Comparison of ENCODE assay signal across 17 cellular contexts in genomic region chr11:47352556-47352955, GRCh38. TPM values are rescaled to one million over a fixed set of nuclear protein-coding genes. Genes with fewer than 3 reads are reported as not detected.
DNase-seq lines count a peak whose midpoint lies in the region; ATAC-seq and TF ChIP-seq lines count a peak whose summit lies in the region.
"Had no signal": no experiment of that assay in that cellular context is flagged by ENCODE, and none has a peak within 500 bp of the region (broad histone marks: within the 10 kb centered on the region; RNA-seq: fewer than 3 reads in every experiment).

Gene MYBPC3, minus strand, starts transcription at chr11:47352702. Its CDS starts 55 bp downstream, at chr11:47352647.

- no peaks in the 10 kb centered on the region for H3K4me1 Mint-ChIP-seq in stimulated activated naive B cell treated with anti-CD40 and anti-IgM and Interleukin-4, amounts not matched to agents 10 μg/mL and 1 μg/mL and 100 μg/mL, for 72 hours
- H3K4me1 Mint-ChIP-seq: CD4-positive, alpha-beta memory T cell had no signal

- H3K27me3 Mint-ChIP-seq in stimulated activated naive B cell treated with anti-CD40 and anti-IgM and Interleukin-4, amounts not matched to agents 10 μg/mL and 1 μg/mL and 100 μg/mL, for 72 hours, result no peaks in the 10 kb centered on the region
- H3K27me3 Mint-ChIP-seq: CD4-positive, alpha-beta memory T cell had no signal

- peak; percentile 26 for DNase-seq in SK-N-SH
- DNase-seq in cardiac muscle cell (ENCODE audit: low read depth in 1 of 2, low spot score in 1 of 2), result peak in 1 of 2 donors; percentile 87
- peak; percentile 41 to 77 (median 67) for DNase-seq in right cardiac atrium
- DNase-seq in stimulated activated naive B cell treated with anti-CD40 and anti-IgM and Interleukin-4, amounts not matched to agents 10 μg/mL and 1 μg/mL and 100 μg/mL, for 72 hours, result no peak
- no peak for DNase-seq in head of caudate nucleus
- DNase-seq in NCI-H774 (lab: John Stamatoyannopoulos, UW), result no peak
- no peak for DNase-seq in CD1c-positive myeloid dendritic cell (ENCODE audit: extremely low spot score)
- DNase-seq: AML-193; CD4-positive, alpha-beta memory T cell; GF-D8; NCI-H1092 treated with DMSO at 0.1 percent for 48 hours; NCI-H146; NCI-H2029 treated with DMSO at 0.1 percent for 48 hours; SHP77 treated with DMSO at 0.1 percent for 48 hours had no signal

- H3K27ac Mint-ChIP-seq in stimulated activated naive B cell treated with anti-CD40 and anti-IgM and Interleukin-4, amounts not matched to agents 10 μg/mL and 1 μg/mL and 100 μg/mL, for 72 hours, result peak within 1 kb of the TSS; percentile 38
- H3K27ac Mint-ChIP-seq: CD4-positive, alpha-beta memory T cell had no signal

- H4K20me1 ChIP-seq in SK-N-SH (ENCODE audit: insufficient read depth), result no peaks in the 10 kb centered on the region

- H3K9me3 Mint-ChIP-seq in stimulated activated naive B cell treated with anti-CD40 and anti-IgM and Interleukin-4, amounts not matched to agents 10 μg/mL and 1 μg/mL and 100 μg/mL, for 72 hours, result no peaks in the 10 kb centered on the region
- H3K9me3 Mint-ChIP-seq: CD4-positive, alpha-beta memory T cell had no signal

- TF ChIP-seq CTCF in SK-N-SH (IDR thresholded peaks at IDR 0.05) (no peak), cardiac muscle cell (IDR thresholded peaks at IDR 0.05; ENCODE audit: low read depth, low read length) (no peak)

- H2AFZ ChIP-seq in SK-N-SH (ENCODE audit: low read depth), result no peak within 1 kb of the TSS

- no peak for TF ChIP-seq RAD21 in SK-N-SH (IDR thresholded peaks at IDR 0.05; ENCODE audit: low read length)

- no peaks in the 10 kb centered on the region for H3K27me3 ChIP-seq in SK-N-SH (ENCODE audit: insufficient read depth)
- H3K27me3 ChIP-seq in cardiac muscle cell, result no peaks in the 10 kb centered on the region
- H3K27me3 ChIP-seq in right cardiac atrium (ENCODE audit: control insufficient read depth, insufficient read depth), result no peaks in the 10 kb centered on the region

- POLR2A ChIA-PET in SK-N-SH (lab: Yijun Ruan, JAX), result no interaction called here

- 81% methylated on average over 4 of the region's 5 CpGs for WGBS in SK-N-SH (ENCODE audit: low lambda C conversion rate)
- WGBS in right cardiac atrium, result 48% methylated on average over 5 of the region's 5 CpGs

- H3K27ac ChIP-seq in SK-N-SH (ENCODE audit: low read depth in 2 of 2, low read length in 1 of 2), result no peak within 1 kb of the TSS
- peak within 1 kb of the TSS; percentile 96 for H3K27ac ChIP-seq in cardiac muscle cell
- peak within 1 kb of the TSS; percentile 92 for H3K27ac ChIP-seq in right cardiac atrium (ENCODE audit: low read length)
- H3K27ac ChIP-seq: 22Rv1 had no signal

- H3K9me3 ChIP-seq in SK-N-SH (no peaks in the 10 kb centered on the region), cardiac muscle cell (ENCODE audit: low read depth) (no peaks in the 10 kb centered on the region), right cardiac atrium (ENCODE audit: control insufficient read depth, low read length) (no peaks in the 10 kb centered on the region)
- H3K9me3 ChIP-seq: HAP-1 had no signal

- H3K36me3 ChIP-seq in SK-N-SH (replicated peaks in 1 of 2; ENCODE audit: control insufficient read depth in 1 of 2, insufficient read depth in 2 of 2, low read length in 1 of 2), result no peaks in the 10 kb centered on the region
- peaks cover 10% of the 10 kb centered on the region for H3K36me3 ChIP-seq in cardiac muscle cell
- H3K36me3 ChIP-seq: HAP-1 had no signal

- H3K4me3 ChIP-seq in SK-N-SH (ENCODE audit: low read depth in 2 of 2, low read length in 1 of 2) (no peak within 1 kb of the TSS), cardiac muscle cell (peak within 1 kb of the TSS; percentile 30), right cardiac atrium (ENCODE audit: low read length) (peak within 1 kb of the TSS; percentile 37)
- H3K4me3 ChIP-seq: HAP-1 had no signal

- no peaks in the 10 kb centered on the region for H3K9me2 ChIP-seq in SK-N-SH

- CTCF ChIA-PET in SK-N-SH (lab: Yijun Ruan, JAX), result interaction anchor here (1.9 to 3.6 kb wide), 3 partner anchors 20 to 175 kb away, joined by 7 to 26 read pairs (median 9); partner anchors contain the start of gene MADD

- ATAC-seq in SK-N-SH treated with all-trans-retinoic acid at 6 μM for 48 hours (no peak), right cardiac atrium (peak; percentile 53 to 62)
- no peak for ATAC-seq in stimulated activated naive B cell treated with anti-CD40 and anti-IgM and Interleukin-4, amounts not matched to agents 10 μg/mL and 1 μg/mL and 100 μg/mL, for 72 hours (replicated peaks)

- TF ChIP-seq EP300 in SK-N-SH (IDR thresholded peaks at IDR 0.05; ENCODE audit: borderline replicate concordance in 1 of 2, low read depth in 1 of 2, low read length in 1 of 2), result no peak

- peaks cover 0 to 10% of the 10 kb centered on the region in 2 experiments; a peak in 1 of 4 replicates for H3K4me1 ChIP-seq in SK-N-SH (ENCODE audit: control insufficient read depth in 1 of 2, insufficient read depth in 2 of 2, low read depth in 1 of 2, low read length in 1 of 2)
- H3K4me1 ChIP-seq in cardiac muscle cell (ENCODE audit: low read depth), result peaks cover 53% of the 10 kb centered on the region
- no peaks in the 10 kb centered on the region for H3K4me1 ChIP-seq in right cardiac atrium (ENCODE audit: control insufficient read depth, insufficient read depth, low read length)
- H3K4me1 ChIP-seq: HAP-1 had no signal

- H3K9ac ChIP-seq in SK-N-SH, result no peak within 1 kb of the TSS

- intact Hi-C loops in right cardiac atrium (cut with DNase I) (loop anchor here in 3 of 4 donors (5.0 to 10.0 kb wide), 4 partner anchors 78 to 175 kb away; partner anchors contain the start of genes MADD (in 2 of the 3), ARFGAP2 (in 1 of the 3), NR1H3 (in 1 of the 3) and PACSIN3 (in 1 of the 3)), head of caudate nucleus (cut with DNase I) (no loop called here)

- H3K4me3 Mint-ChIP-seq in stimulated activated naive B cell treated with anti-CD40 and anti-IgM and Interleukin-4, amounts not matched to agents 10 μg/mL and 1 μg/mL and 100 μg/mL, for 72 hours, result no peak within 1 kb of the TSS
- H3K4me3 Mint-ChIP-seq: CD4-positive, alpha-beta memory T cell had no signal

- H3K79me2 ChIP-seq in SK-N-SH (ENCODE audit: insufficient read depth), result no peaks in the 10 kb centered on the region

- H3F3A ChIP-seq in SK-N-SH (replicated peaks; ENCODE audit: insufficient read depth), result peaks cover 5% of the 10 kb centered on the region

- peaks cover 7 to 12% of the 10 kb centered on the region in 2 donors for H3K36me3 Mint-ChIP-seq in stimulated activated naive B cell treated with anti-CD40 and anti-IgM and Interleukin-4, amounts not matched to agents 10 μg/mL and 1 μg/mL and 100 μg/mL, for 72 hours
- H3K36me3 Mint-ChIP-seq: CD4-positive, alpha-beta memory T cell had no signal

- H3K4me2 ChIP-seq in SK-N-SH, result no peak within 1 kb of the TSS

TF ChIP-seq in SK-N-SH, 30 proteins besides CTCF, POLR2A, EP300 and RAD21:
- TF ChIP-seq FOSL2 (IDR thresholded peaks at IDR 0.05; ENCODE audit: borderline replicate concordance, low read depth) (no peak), RXRA (IDR thresholded peaks at IDR 0.05; ENCODE audit: borderline replicate concordance, low read depth) (no peak), RFX5 (IDR thresholded peaks at IDR 0.05; ENCODE audit: low read length) (no peak), MXI1 (IDR thresholded peaks at IDR 0.05; ENCODE audit: low read depth, low read length) (no peak)

TF ChIP-seq in SK-N-SH treated with all-trans-retinoic acid at 6 μM for 48 hours, 23 proteins besides CTCF, POLR2A, EP300 and RAD21 (continues in another document):
- no peak for TF ChIP-seq TSHZ2 (CRISPR knock-in tag; IDR thresholded peaks at IDR 0.05)
- no peak for TF ChIP-seq ZNF565 (CRISPR knock-in tag; conservative IDR thresholded peaks at IDR 0.05; ENCODE audit: low read depth)
- no peak for TF ChIP-seq CSRNP3 (CRISPR knock-in tag; IDR thresholded peaks at IDR 0.05)
- no peak for TF ChIP-seq ARNTL (CRISPR knock-in tag; IDR thresholded peaks at IDR 0.05; ENCODE audit: borderline replicate concordance, low read depth)
- TF ChIP-seq ZFP3 (CRISPR knock-in tag; IDR thresholded peaks at IDR 0.05), result no peak

RNA-seq across cellular contexts. Expression of gene MYBPC3, which starts in this region (rescaled TPM):
- not detected in 2 replicates for polyA plus RNA-seq in SK-N-SH (2012; rRNA removed)
- polyA plus RNA-seq in SK-N-SH (2012; cell fraction: cytosol; rRNA removed), result not detected in 2 replicates
- polyA plus RNA-seq in SK-N-SH (2012; cell fraction: nucleus; rRNA removed), result not detected in 2 replicates
- 489 and 605 TPM in 2 replicates for total RNA-seq in cardiac muscle cell
- 476 and 751 TPM in 2 replicates for polyA plus RNA-seq in cardiac muscle cell
- 1,000 to 10,000 TPM in 3 of 4 donors, 100 to 1,000 TPM in 1; 953 to 1,924 (median 1,412) TPM for total RNA-seq in right cardiac atrium
- polyA plus RNA-seq in right cardiac atrium, result 1,009 TPM
- total RNA-seq: CD4-positive, alpha-beta memory T cell had no signal
- polyA plus RNA-seq: CD4-positive, alpha-beta memory T cell had no signal

Comparison
In these comparisons a context has a peak if more than half of its experiments do, and no peak if none do; other contexts are left out.
1. RNA of gene MYBPC3 (polyA plus RNA-seq): 1,009 TPM in right cardiac atrium (single experiment) and 476 to 751 TPM in cardiac muscle cell; not detected in SK-N-SH; every median in the first group is over 100 times any median in the second.
2. Peak in DNase-seq in SK-N-SH; RNA of the gene not detected or under 1 TPM.
3. DNase-seq: peak in right cardiac atrium (3 of 3); none in stimulated activated naive B cell treated with anti-CD40 and anti-IgM and Interleukin-4, amounts not matched to agents 10 μg/mL and 1 μg/mL and 100 μg/mL, for 72 hours (single experiment), head of caudate nucleus (0 of 42), NCI-H774 (single experiment) and CD1c-positive myeloid dendritic cell (single experiment).
4. H3K27ac ChIP-seq: peak in cardiac muscle cell (single experiment) and right cardiac atrium (single experiment); none in SK-N-SH (0 of 2).
5. H3K4me3 ChIP-seq: peak in cardiac muscle cell (single experiment) and right cardiac atrium (single experiment); none in SK-N-SH (0 of 2).
6. ATAC-seq: peak in right cardiac atrium (2 of 2); none in SK-N-SH treated with all-trans-retinoic acid at 6 μM for 48 hours (single experiment) and stimulated activated naive B cell treated with anti-CD40 and anti-IgM and Interleukin-4, amounts not matched to agents 10 μg/mL and 1 μg/mL and 100 μg/mL, for 72 hours (0 of 2).